ENCODE assay signal across 1 cellular context in the genomic region with DNA sequence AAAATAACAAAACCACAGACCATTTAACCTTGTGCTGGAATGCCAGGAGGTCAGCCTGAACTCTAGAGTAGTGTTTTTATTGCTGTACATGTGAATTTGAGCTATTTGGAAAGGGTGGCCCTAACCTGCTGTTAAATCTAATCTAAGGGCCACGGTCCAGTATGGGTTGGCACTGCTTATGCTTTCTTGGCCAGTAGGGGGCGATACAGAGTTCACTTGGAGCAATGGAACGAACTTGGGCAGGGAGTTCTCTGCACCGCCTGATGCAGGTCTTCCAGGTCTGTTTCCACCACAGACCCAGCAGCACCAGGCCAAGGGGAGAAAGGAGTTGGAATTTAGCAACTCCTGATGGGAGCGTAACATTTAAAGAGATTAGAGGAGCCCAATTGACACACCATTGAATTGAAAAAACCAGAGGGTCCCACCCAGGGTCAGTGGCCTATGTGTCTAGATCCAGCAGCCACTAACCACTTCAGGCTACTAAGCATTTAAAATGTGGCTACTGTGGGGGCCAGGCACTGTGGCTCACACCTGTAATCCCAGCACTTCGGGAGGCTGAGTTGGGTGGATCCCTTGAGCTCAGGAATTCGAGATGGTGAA.
TF ChIP-seq lines count a peak whose summit lies in the region.

No MANE protein-coding gene starts in this region.

TF ChIP-seq in WTC11, 78 proteins besides CTCF, POLR2A, EP300 and RAD21 (continued from another document):
- TF ChIP-seq, protein P1, sequence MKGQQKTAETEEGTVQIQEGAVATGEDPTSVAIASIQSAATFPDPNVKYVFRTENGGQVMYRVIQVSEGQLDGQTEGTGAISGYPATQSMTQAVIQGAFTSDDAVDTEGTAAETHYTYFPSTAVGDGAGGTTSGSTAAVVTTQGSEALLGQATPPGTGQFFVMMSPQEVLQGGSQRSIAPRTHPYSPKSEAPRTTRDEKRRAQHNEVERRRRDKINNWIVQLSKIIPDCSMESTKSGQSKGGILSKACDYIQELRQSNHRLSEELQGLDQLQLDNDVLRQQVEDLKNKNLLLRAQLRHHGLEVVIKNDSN (CRISPR knock-in tag; IDR thresholded peaks at IDR 0.05) = no peak
- TF ChIP-seq, protein P2, sequence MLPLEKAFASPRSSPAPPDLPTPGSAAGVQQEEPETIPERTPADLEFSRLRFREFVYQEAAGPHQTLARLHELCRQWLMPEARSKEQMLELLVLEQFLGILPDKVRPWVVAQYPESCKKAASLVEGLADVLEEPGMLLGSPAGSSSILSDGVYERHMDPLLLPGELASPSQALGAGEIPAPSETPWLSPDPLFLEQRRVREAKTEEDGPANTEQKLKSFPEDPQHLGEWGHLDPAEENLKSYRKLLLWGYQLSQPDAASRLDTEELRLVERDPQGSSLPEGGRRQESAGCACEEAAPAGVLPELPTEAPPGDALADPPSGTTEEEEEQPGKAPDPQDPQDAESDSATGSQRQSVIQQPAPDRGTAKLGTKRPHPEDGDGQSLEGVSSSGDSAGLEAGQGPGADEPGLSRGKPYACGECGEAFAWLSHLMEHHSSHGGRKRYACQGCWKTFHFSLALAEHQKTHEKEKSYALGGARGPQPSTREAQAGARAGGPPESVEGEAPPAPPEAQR (CRISPR knock-in tag; IDR thresholded peaks at IDR 0.05) = no peak
- TF ChIP-seq CBFB (CRISPR knock-in tag; IDR thresholded peaks at IDR 0.05; ENCODE audit: low read depth) (no peak), KAT7 (CRISPR knock-in tag; IDR thresholded peaks at IDR 0.05; ENCODE audit: borderline replicate concordance) (no peak)
TF ChIP-seq in WTC11: peak in this region for 0.
